Comparison of ENCODE assay signal across 8 cellular contexts in genomic region chr1:181135815-181136737, GRCh38. TPM values are rescaled to one million over a fixed set of nuclear protein-coding genes. Genes with fewer than 3 reads are reported as not detected.
DNase-seq lines count a peak whose midpoint lies in the region; ATAC-seq and TF ChIP-seq lines count a peak whose summit lies in the region.

No MANE protein-coding gene starts in this region.

- no peak overlapping the region for H3K4me3 ChIP-seq in upper lobe of left lung
- H3K4me3 ChIP-seq in HAP-1 = no peak overlapping the region

- no peaks in the 10 kb centered on the region for H3K27me3 Mint-ChIP-seq in natural killer cell treated with Interleukin-12 subunit alpha and Interleukin-12 subunit beta and Interleukin-15 and Interleukin-18, amount 100 ng/mL, for 72 hours
- H3K27me3 Mint-ChIP-seq in natural killer cell (ENCODE audit: low read depth in 2 of 2) = no peaks in the 10 kb centered on the region
- no peaks in the 10 kb centered on the region for H3K27me3 Mint-ChIP-seq in activated CD8-positive, alpha-beta T cell treated with anti-CD3 and anti-CD28 coated beads, Interleukin-2, amount 10 ng/mL, durations not matched to agents 7 days and 5 days (ENCODE audit: low read depth)
- peaks cover 2 to 14% (median 5%) of the 10 kb centered on the region in 3 donors for H3K27me3 Mint-ChIP-seq in immature natural killer cell (ENCODE audit: low read depth in 3 of 3)

- TF ChIP-seq CTCF in natural killer cell (IDR thresholded peaks at IDR 0.05) (no peak), upper lobe of left lung (IDR thresholded peaks at IDR 0.05) (no peak)

- peak overlapping the region; percentile 88 for H3K4me3 Mint-ChIP-seq in natural killer cell treated with Interleukin-12 subunit alpha and Interleukin-12 subunit beta and Interleukin-15 and Interleukin-18, amount 100 ng/mL, for 72 hours
- H3K4me3 Mint-ChIP-seq in natural killer cell = no peak overlapping the region
- no peak overlapping the region for H3K4me3 Mint-ChIP-seq in activated CD8-positive, alpha-beta T cell treated with anti-CD3 and anti-CD28 coated beads, Interleukin-2, amount 10 ng/mL, durations not matched to agents 7 days and 5 days
- peak overlapping the region in 1 of 5 donors; percentile 4 for H3K4me3 Mint-ChIP-seq in immature natural killer cell

- in situ Hi-C loops in HAP-1 (cut with MboI; ENCODE audit: low sequenced_read_pairs) = loop anchor here (5.0 kb wide), 1 partner anchor 99 kb away; no protein-coding TSS in a partner anchor

- DNase-seq in natural killer cell treated with Interleukin-12 subunit alpha and Interleukin-12 subunit beta and Interleukin-15 and Interleukin-18, amount 100 ng/mL, for 72 hours (ENCODE audit: low spot score) = no peak
- no peak for DNase-seq in natural killer cell
- DNase-seq in activated CD8-positive, alpha-beta T cell treated with anti-CD3 and anti-CD28 coated beads, Interleukin-2, amount 10 ng/mL, durations not matched to agents 7 days and 5 days = no peak
- no peak for DNase-seq in immature natural killer cell
- DNase-seq in upper lobe of left lung = no peak
- no peak for DNase-seq in putamen (ENCODE audit: low spot score)
- DNase-seq in HAP-1 (ENCODE audit: low spot score in 2 of 2) = no peak
- no peak for DNase-seq in NCI-H1694 treated with DMSO at 0.1 percent for 48 hours (lab: John Stamatoyannopoulos, UW)

- TF ChIP-seq POLR2A in upper lobe of left lung (IDR thresholded peaks at IDR 0.05) = peak in 1 of 4 donors; percentile 11

- WGBS in upper lobe of left lung, 2 donors = 81 to 84% methylated on average over 12 of the region's 12 CpGs

- no peak for TF ChIP-seq EP300 in upper lobe of left lung (IDR thresholded peaks at IDR 0.05)

- intact Hi-C loops in natural killer cell (cut with micrococcal nuclease) = no loop called here

- H3K27me3 ChIP-seq in upper lobe of left lung (no peaks in the 10 kb centered on the region), HAP-1 (ENCODE audit: low read depth) (no peaks in the 10 kb centered on the region)

- peaks cover 66 to 70% of the 10 kb centered on the region in 2 donors for H3K4me1 Mint-ChIP-seq in natural killer cell treated with Interleukin-12 subunit alpha and Interleukin-12 subunit beta and Interleukin-15 and Interleukin-18, amount 100 ng/mL, for 72 hours (ENCODE audit: low read depth in 2 of 2)
- H3K4me1 Mint-ChIP-seq in natural killer cell = peaks cover 43 to 66% of the 10 kb centered on the region in 2 donors
- H3K4me1 Mint-ChIP-seq in activated CD8-positive, alpha-beta T cell treated with anti-CD3 and anti-CD28 coated beads, Interleukin-2, amount 10 ng/mL, durations not matched to agents 7 days and 5 days (ENCODE audit: low read depth) = peaks cover 84% of the 10 kb centered on the region
- peaks cover 56 to 69% of the 10 kb centered on the region in 2 donors for H3K4me1 Mint-ChIP-seq in immature natural killer cell

- H3K27ac Mint-ChIP-seq in natural killer cell treated with Interleukin-12 subunit alpha and Interleukin-12 subunit beta and Interleukin-15 and Interleukin-18, amount 100 ng/mL, for 72 hours = peak overlapping the region; percentile 76 to 83
- H3K27ac Mint-ChIP-seq in natural killer cell (peak overlapping the region in 1 of 2 donors; percentile 69), immature natural killer cell (peak overlapping the region in 4 of 6 donors; percentile 6 to 78 (median 55))
- peak overlapping the region; percentile 95 for H3K27ac Mint-ChIP-seq in activated CD8-positive, alpha-beta T cell treated with anti-CD3 and anti-CD28 coated beads, Interleukin-2, amount 10 ng/mL, durations not matched to agents 7 days and 5 days

- no peaks in the 10 kb centered on the region for H3K9me3 Mint-ChIP-seq in natural killer cell treated with Interleukin-12 subunit alpha and Interleukin-12 subunit beta and Interleukin-15 and Interleukin-18, amount 100 ng/mL, for 72 hours
- H3K9me3 Mint-ChIP-seq in natural killer cell (no peaks in the 10 kb centered on the region), immature natural killer cell (no peaks in the 10 kb centered on the region)
- H3K9me3 Mint-ChIP-seq in activated CD8-positive, alpha-beta T cell treated with anti-CD3 and anti-CD28 coated beads, Interleukin-2, amount 10 ng/mL, durations not matched to agents 7 days and 5 days (ENCODE audit: insufficient read depth) = no peaks in the 10 kb centered on the region

- peaks cover 23 to 43% (median 27%) of the 10 kb centered on the region in 4 donors for H3K4me1 ChIP-seq in upper lobe of left lung
- H3K4me1 ChIP-seq in HAP-1 = peaks cover 9% of the 10 kb centered on the region

- POLR2A ChIA-PET in activated CD8-positive, alpha-beta T cell treated with anti-CD3 and anti-CD28 coated beads, Interleukin-2, amount 10 ng/mL, durations not matched to agents 7 days and 5 days (lab: Charles Lee) = interaction anchor here (0.7 to 4.2 kb wide), 7 partner anchors 27 to 102 kb away, joined by 3 to 38 read pairs (median 4); partner anchors contain the start of gene IER5

- CTCF ChIA-PET in activated CD8-positive, alpha-beta T cell treated with anti-CD3 and anti-CD28 coated beads, Interleukin-2, amount 10 ng/mL, durations not matched to agents 7 days and 5 days (lab: Charles Lee) = interaction anchor here (0.7 to 12.2 kb wide), 17 partner anchors 19 to 289 kb away, joined by 3 to 395 read pairs (median 4); partner anchors contain the start of gene IER5

- H3K36me3 Mint-ChIP-seq in natural killer cell treated with Interleukin-12 subunit alpha and Interleukin-12 subunit beta and Interleukin-15 and Interleukin-18, amount 100 ng/mL, for 72 hours = no peaks in the 10 kb centered on the region
- H3K36me3 Mint-ChIP-seq in natural killer cell (no peaks in the 10 kb centered on the region), immature natural killer cell (no peaks in the 10 kb centered on the region)
- no peaks in the 10 kb centered on the region for H3K36me3 Mint-ChIP-seq in activated CD8-positive, alpha-beta T cell treated with anti-CD3 and anti-CD28 coated beads, Interleukin-2, amount 10 ng/mL, durations not matched to agents 7 days and 5 days (ENCODE audit: low read depth)

- peak overlapping the region; percentile 65 to 75 (median 74) for H3K27ac ChIP-seq in upper lobe of left lung

- H3K36me3 ChIP-seq in upper lobe of left lung (no peaks in the 10 kb centered on the region), HAP-1 (replicated peaks) (no peaks in the 10 kb centered on the region)

- H3K9me3 ChIP-seq in upper lobe of left lung = no peaks in the 10 kb centered on the region
- H3K9me3 ChIP-seq in HAP-1 = no peaks in the 10 kb centered on the region

- ATAC-seq in natural killer cell treated with Interleukin-12 subunit alpha and Interleukin-12 subunit beta and Interleukin-15 and Interleukin-18, amount 100 ng/mL, for 72 hours = no peak
- ATAC-seq in natural killer cell (no peak), upper lobe of left lung (ENCODE audit: low FRiP score in 2 of 2) (peak in 1 of 2 donors; percentile 70)
- no peak for ATAC-seq in activated CD8-positive, alpha-beta T cell treated with anti-CD3 and anti-CD28 coated beads, Interleukin-2, amount 10 ng/mL, durations not matched to agents 7 days and 5 days

RNA-seq across cellular contexts. Expression of gene IER5, which starts 47.6 kb away (rescaled TPM):
- 10 to 100 TPM; 57.1 to 91.7 TPM for total RNA-seq in natural killer cell treated with Interleukin-12 subunit alpha and Interleukin-12 subunit beta and Interleukin-15 and Interleukin-18, amount 100 ng/mL, for 72 hours
- 100 to 1,000 TPM; 118 to 164 (median 150) TPM for total RNA-seq in natural killer cell
- 10 to 100 TPM; 37.2 to 38.0 TPM for total RNA-seq in activated CD8-positive, alpha-beta T cell treated with anti-CD3 and anti-CD28 coated beads, Interleukin-2, amount 10 ng/mL, durations not matched to agents 7 days and 5 days
- 10 to 100 TPM; 11.6 to 22.7 (median 14.4) TPM for polyA plus RNA-seq in immature natural killer cell
- total RNA-seq in upper lobe of left lung = 10 to 100 TPM; 15.0 to 43.6 (median 26.1) TPM
